In the genomic region with DNA sequence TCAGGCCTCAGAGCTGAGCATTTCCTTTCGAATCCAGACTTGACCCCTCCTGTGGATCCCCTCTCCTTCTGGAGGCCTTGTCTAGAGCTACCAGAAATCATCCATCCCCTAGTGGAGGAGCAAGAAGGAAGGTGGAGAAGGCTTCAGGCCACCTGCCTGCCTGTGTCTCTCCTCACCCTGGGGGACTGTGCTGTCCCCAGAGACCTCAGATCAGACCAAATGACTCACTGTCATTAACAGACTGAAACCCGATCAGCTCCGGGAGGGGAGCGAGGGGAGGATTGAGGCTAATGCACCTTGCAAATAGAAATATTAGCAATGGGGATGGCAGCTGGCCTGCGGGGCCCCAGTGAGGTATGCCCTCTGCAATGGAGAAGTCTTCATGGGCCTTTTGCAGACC, we compare ENCODE assay signal across 12 cellular contexts. TPM values are rescaled to one million over a fixed set of nuclear protein-coding genes. Genes with fewer than 3 reads are reported as not detected.
DNase-seq lines count a peak whose midpoint lies in the region; ATAC-seq and TF ChIP-seq lines count a peak whose summit lies in the region.
"Had no signal": no experiment of that assay in that cellular context is flagged by ENCODE, and none has a peak within 500 bp of the region (broad histone marks: within the 10 kb centered on the region; RNA-seq: fewer than 3 reads in every experiment).

No MANE protein-coding gene starts in this region.

- H2BK120ac ChIP-seq in H9 (ENCODE audit: low read depth, low read length, poor library complexity, severe bottlenecking) = no peak overlapping the region

- no peak overlapping the region for H3K9ac ChIP-seq in H9 (ENCODE audit: extremely low read depth, insufficient read length, low read length)

- H2AFZ ChIP-seq in H9 (ENCODE audit: low read length) = no peak overlapping the region

- no peak overlapping the region for H2BK15ac ChIP-seq in H9 (ENCODE audit: low read depth, low read length)

- no peaks in the 10 kb centered on the region for H3K79me1 ChIP-seq in H9 (ENCODE audit: insufficient read depth, low read depth, low read length, poor library complexity, severe bottlenecking)

- DNase-seq in D341Med (ENCODE audit: low spot score) (peak; percentile 85), NCI-H69 (lab: John Stamatoyannopoulos, UW) (peak; percentile 68), H9 (no peak), omental fat pad (ENCODE audit: low spot score) (no peak)
- no peak for DNase-seq in activated CD4-positive, alpha-beta T cell treated with anti-CD3 and anti-CD28 coated beads for 48 hours
- DNase-seq in activated CD4-positive, alpha-beta memory T cell treated with anti-CD3 and anti-CD28 coated beads for 36 hours = no peak
- DNase-seq: DMS79, IMR-90 had no signal

- no peak overlapping the region for H3K23ac ChIP-seq in H9 (ENCODE audit: insufficient read length, low read depth, low read length)

- no peak overlapping the region for H3K4me2 ChIP-seq in H9 (ENCODE audit: insufficient read depth, insufficient read length, low read length)

- POLR2A ChIA-PET in activated CD4-positive, alpha-beta memory T cell treated with anti-CD3 and anti-CD28 coated beads for 36 hours (lab: Charles Lee) = no interaction called here

- H3K36me3 Mint-ChIP-seq in activated CD4-positive, alpha-beta memory T cell treated with anti-CD3 and anti-CD28 coated beads for 36 hours = no peaks in the 10 kb centered on the region
- H3K36me3 Mint-ChIP-seq in H9 (ENCODE audit: insufficient read depth in 1 of 3, low read depth in 3 of 3) = no peaks in the 10 kb centered on the region

- no peak overlapping the region for H3T11ph ChIP-seq in H9 (ENCODE audit: low read length)

- no peak overlapping the region for H2AK5ac ChIP-seq in H9 (ENCODE audit: insufficient read length, low read length)

- peak; percentile 90 for ATAC-seq in GM19351 (IDR thresholded peaks at IDR 0.05; ENCODE audit: unreplicated experiment)
- peak; percentile 94 for ATAC-seq in HG03095 (IDR thresholded peaks at IDR 0.05; ENCODE audit: unreplicated experiment)
- ATAC-seq in omental fat pad (ENCODE audit: low FRiP score) = no peak

- intact Hi-C loops in activated CD4-positive, alpha-beta memory T cell treated with anti-CD3 and anti-CD28 coated beads for 36 hours (cut with micrococcal nuclease) = loop anchor here (5.0 kb wide), 2 partner anchors 44 to 56 kb away; no protein-coding TSS in a partner anchor

- no CpG with 5 or more reads among the region's 5 CpGs for WGBS in H9 (ENCODE audit: extremely low coverage, insufficient read length, low lambda C conversion rate)

- H4K91ac ChIP-seq in H9 (ENCODE audit: insufficient read length, low read depth, low read length) = no peak overlapping the region

- H4K5ac ChIP-seq in H9 (ENCODE audit: insufficient read length, low read depth, low read length) = no peak overlapping the region

- no peak overlapping the region for H2BK5ac ChIP-seq in H9 (ENCODE audit: insufficient read length, low read length)

- H3K4me1 ChIP-seq in H9 (ENCODE audit: insufficient read depth, low read length) = no peaks in the 10 kb centered on the region

- TF ChIP-seq CTCF in H9 (conservative IDR thresholded peaks at IDR 0.05) = no peak
- TF ChIP-seq CTCF in omental fat pad (IDR thresholded peaks at IDR 0.05) = no peak

- H4K20me1 ChIP-seq in H9 (ENCODE audit: control insufficient read depth, insufficient read depth, insufficient read length) = no peaks in the 10 kb centered on the region

- H3K27ac Mint-ChIP-seq in activated CD4-positive, alpha-beta memory T cell treated with anti-CD3 and anti-CD28 coated beads for 36 hours = no peak overlapping the region
- H3K27ac Mint-ChIP-seq in H9 = peak overlapping the region in 1 of 3 experiments; percentile 57; a peak in 1 of 7 replicates

- H3K9me3 Mint-ChIP-seq in activated CD4-positive, alpha-beta memory T cell treated with anti-CD3 and anti-CD28 coated beads for 36 hours = no peaks in the 10 kb centered on the region
- H3K9me3 Mint-ChIP-seq in H9 = no peaks in the 10 kb centered on the region
- H3K9me3 Mint-ChIP-seq: neural crest cell had no signal

- peaks cover 1% of the 10 kb centered on the region for H3K27me3 Mint-ChIP-seq in activated CD4-positive, alpha-beta memory T cell treated with anti-CD3 and anti-CD28 coated beads for 36 hours
- H3K27me3 Mint-ChIP-seq in H9 (ENCODE audit: low read depth) = peaks cover 4% of the 10 kb centered on the region; the same call in 1 of the 2 replicates

- H3K79me2 ChIP-seq in H9 (ENCODE audit: insufficient read depth, low read length) = no peaks in the 10 kb centered on the region

- H3K9me3 ChIP-seq in H9 (ENCODE audit: control insufficient read depth, low read depth, low read length) = no peaks in the 10 kb centered on the region

- H3K14ac ChIP-seq in H9 (ENCODE audit: insufficient read depth, low read length) = no peak overlapping the region

- no peaks in the 10 kb centered on the region for H3K23me2 ChIP-seq in H9 (ENCODE audit: insufficient read length, low read depth, low read length, poor library complexity, severe bottlenecking)

- H3K56ac ChIP-seq in H9 (ENCODE audit: insufficient read length, low read depth, low read length) = no peak overlapping the region

- H2BK20ac ChIP-seq in H9 (ENCODE audit: low read depth, low read length, poor library complexity, severe bottlenecking) = no peak overlapping the region

- no peak overlapping the region for H4K8ac ChIP-seq in H9 (replicated peaks; ENCODE audit: insufficient read length, low read depth, low read length)

- no peak overlapping the region for H3K27ac ChIP-seq in H9 (ENCODE audit: insufficient read length, low read depth, low read length)

- no peak overlapping the region for H3K4ac ChIP-seq in H9 (ENCODE audit: low read depth, low read length)

- H3K4me1 Mint-ChIP-seq in activated CD4-positive, alpha-beta memory T cell treated with anti-CD3 and anti-CD28 coated beads for 36 hours (ENCODE audit: low read depth) = no peaks in the 10 kb centered on the region
- H3K4me1 Mint-ChIP-seq in H9 = peaks cover 27% of the 10 kb centered on the region in 2 experiments

- no peak overlapping the region for H3K4me3 Mint-ChIP-seq in activated CD4-positive, alpha-beta memory T cell treated with anti-CD3 and anti-CD28 coated beads for 36 hours
- no peak overlapping the region for H3K4me3 Mint-ChIP-seq in H9
- H3K4me3 Mint-ChIP-seq: neural crest cell had no signal

- no peak overlapping the region for H2BK12ac ChIP-seq in H9 (ENCODE audit: insufficient read length, low read depth, low read length)

- no peaks in the 10 kb centered on the region for H3K27me3 ChIP-seq in H9 (ENCODE audit: insufficient read depth, low read length)

- CTCF ChIA-PET in activated CD4-positive, alpha-beta memory T cell treated with anti-CD3 and anti-CD28 coated beads for 36 hours (lab: Charles Lee) = interaction anchor here (0.6 to 4.5 kb wide), 9 partner anchors 9 to 290 kb away, joined by 3 to 79 read pairs (median 12); no protein-coding TSS in a partner anchor

- no peak overlapping the region for H3K18ac ChIP-seq in H9 (ENCODE audit: insufficient read length, low read depth, low read length)

RNA-seq across cellular contexts. Expression of a gene that starts 2.1 kb away (rescaled TPM):
- total RNA-seq in activated CD4-positive, alpha-beta memory T cell treated with anti-CD3 and anti-CD28 coated beads for 36 hours = not detected
- total RNA-seq in H9 (2021) = not detected in 2 replicates
- under 1 TPM in 1 of 4 donors, not detected in 3; 0.37 TPM for total RNA-seq in omental fat pad
- total RNA-seq: aorta, IMR-90, neural crest cell had no signal

RNA-seq across cellular contexts. Expression of a gene that starts 12.9 kb away (rescaled TPM):
- not detected for total RNA-seq in activated CD4-positive, alpha-beta memory T cell treated with anti-CD3 and anti-CD28 coated beads for 36 hours
- total RNA-seq in H9 (2021) (not detected in 2 replicates), omental fat pad (100 to 1,000 TPM in 2 of 4 donors, 10 to 100 TPM in 1, under 1 TPM in 1; 0.47 to 338 (median 124) TPM)
- total RNA-seq: IMR-90, neural crest cell had no signal

RNA-seq across cellular contexts. Expression of a gene that starts 46.0 kb away (rescaled TPM):
- total RNA-seq in activated CD4-positive, alpha-beta memory T cell treated with anti-CD3 and anti-CD28 coated beads for 36 hours = not detected
- total RNA-seq in H9 (2021) = 1.3 and 3.0 TPM in 2 replicates
- total RNA-seq in omental fat pad = 1 to 10 TPM; 1.4 to 4.3 (median 2.6) TPM

RNA-seq across cellular contexts. Expression of a gene that starts 55.9 kb away (rescaled TPM):
- total RNA-seq in activated CD4-positive, alpha-beta memory T cell treated with anti-CD3 and anti-CD28 coated beads for 36 hours = under 1 TPM; 0.19 to 0.53 TPM
- total RNA-seq in H9 (2021) = not detected in 2 replicates
- total RNA-seq in omental fat pad = 10 to 100 TPM in 1 of 4 donors, 1 to 10 TPM in 2, under 1 TPM in 1; 0.19 to 17.7 (median 2.3) TPM
- total RNA-seq: IMR-90, neural crest cell had no signal

Comparison
In these comparisons a context has a peak if more than half of its experiments do, and no peak if none do; other contexts are left out.
1. DNase-seq: peak in D341Med (single experiment) and NCI-H69 (single experiment); none in activated CD4-positive, alpha-beta T cell treated with anti-CD3 and anti-CD28 coated beads for 48 hours (single experiment), activated CD4-positive, alpha-beta memory T cell treated with anti-CD3 and anti-CD28 coated beads for 36 hours (single experiment), H9 (single experiment) and omental fat pad (single experiment).